Comparison of ENCODE assay signal across 10 cellular contexts in the genomic region with DNA sequence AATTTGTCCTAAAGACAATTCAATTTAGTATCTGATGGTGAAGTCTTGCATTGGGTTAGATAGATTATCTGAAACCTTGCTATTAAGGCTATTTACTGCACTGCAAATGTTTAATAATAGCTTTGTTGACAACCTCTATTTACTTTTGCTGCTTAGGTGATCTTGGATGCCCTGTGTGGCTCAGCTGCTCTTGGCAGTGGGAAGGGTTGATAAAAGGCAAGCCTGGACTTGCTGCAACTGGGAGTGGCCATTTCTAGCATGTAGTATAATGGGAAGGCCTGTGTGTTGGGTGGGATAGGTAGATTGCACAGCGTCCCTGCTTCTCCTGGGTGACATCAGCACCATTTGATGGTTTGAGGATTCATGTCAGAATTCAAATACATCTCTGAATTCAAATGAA.
DNase-seq lines count a peak whose midpoint lies in the region; ATAC-seq and TF ChIP-seq lines count a peak whose summit lies in the region.
"Had no signal": no experiment of that assay in that cellular context is flagged by ENCODE, and none has a peak within 500 bp of the region (broad histone marks: within the 10 kb centered on the region; RNA-seq: fewer than 3 reads in every experiment).

No MANE protein-coding gene starts in this region.

- peak; percentile 88 for DNase-seq in LNCaP clone FGC (ENCODE audit: low read depth)
- DNase-seq in iris pigment epithelial cell (ENCODE audit: low read depth) = peak; percentile 77
- no peak for DNase-seq in activated CD4-positive, CD25-positive, alpha-beta regulatory T cell (lab: John Stamatoyannopoulos, UW)
- DNase-seq in GM10248 (ENCODE audit: extremely low spot score) = no peak
- DNase-seq: activated CD4-positive, alpha-beta T cell treated with anti-CD3 and anti-CD28 coated beads, Interleukin-2, amount 10 ng/mL, durations not matched to agents 24 days and 14 days; effector CD4-positive, alpha-beta T cell had no signal

- H3K4me1 ChIP-seq in BLaER1 treated with 17β-estradiol and CSF1 and Interleukin-3, amounts not matched to agents 10 nM and 100 nM = peaks cover 36 to 97% (median 81%) of the 10 kb centered on the region in 10 experiments

- H4K20me1 ChIP-seq in BLaER1 treated with 17β-estradiol and CSF1 and Interleukin-3, amounts not matched to agents 10 nM and 100 nM = no peaks in the 10 kb centered on the region

- no peak overlapping the region for H3K4me3 ChIP-seq in BLaER1 treated with 17β-estradiol and CSF1 and Interleukin-3, amounts not matched to agents 10 nM and 100 nM
- H3K4me3 ChIP-seq in LNCaP clone FGC (ENCODE audit: low read depth, low read length) = no peak overlapping the region

- H3K9me3 ChIP-seq in BLaER1 treated with 17β-estradiol and CSF1 and Interleukin-3, amounts not matched to agents 10 nM and 100 nM (replicated peaks in 1 of 11) = no peaks in the 10 kb centered on the region

- H3K36me3 ChIP-seq in BLaER1 treated with 17β-estradiol and CSF1 and Interleukin-3, amounts not matched to agents 10 nM and 100 nM = no peaks in the 10 kb centered on the region

- TF ChIP-seq CTCF in LNCaP clone FGC (IDR thresholded peaks at IDR 0.05; ENCODE audit: control insufficient read depth, extremely low read depth, insufficient read depth) (no peak), GM10248 (IDR thresholded peaks at IDR 0.05; ENCODE audit: control extremely low read depth, extremely low read depth, low read depth, missing control alignments) (no peak)

- CTCF ChIA-PET in GM10248 (lab: Yijun Ruan, JAX) = no interaction called here

- POLR2A ChIA-PET in GM10248 (lab: Yijun Ruan, JAX) = no interaction called here

- peak overlapping the region in 9 of 11 experiments; percentile 6 to 92 (median 67); a peak in 16 of 22 replicates for H3K4me2 ChIP-seq in BLaER1 treated with 17β-estradiol and CSF1 and Interleukin-3, amounts not matched to agents 10 nM and 100 nM

- H3K9ac ChIP-seq in BLaER1 treated with 17β-estradiol and CSF1 and Interleukin-3, amounts not matched to agents 10 nM and 100 nM = peak overlapping the region in 7 of 11 experiments; percentile 52 to 93 (median 79); a peak in 8 of 22 replicates

- peak; percentile 46; the same call in 2 of the 3 replicates for ATAC-seq in SK-N-SH treated with all-trans-retinoic acid at 6 μM for 48 hours
- no peak for ATAC-seq in GM19324 (IDR thresholded peaks at IDR 0.05; ENCODE audit: low FRiP score, unreplicated experiment)
- ATAC-seq in GM21390 (IDR thresholded peaks at IDR 0.05; ENCODE audit: unreplicated experiment) = no peak

- peak overlapping the region; percentile 87 to 100 (median 96) for H3K27ac ChIP-seq in BLaER1 treated with 17β-estradiol and CSF1 and Interleukin-3, amounts not matched to agents 10 nM and 100 nM

- H3K27me3 ChIP-seq in BLaER1 treated with 17β-estradiol and CSF1 and Interleukin-3, amounts not matched to agents 10 nM and 100 nM = no peaks in the 10 kb centered on the region

TF ChIP-seq in SK-N-SH treated with all-trans-retinoic acid at 6 μM for 48 hours, 23 proteins besides CTCF, POLR2A, EP300 and RAD21:
- TF ChIP-seq OSR1 (CRISPR knock-in tag; IDR thresholded peaks at IDR 0.05) = no peak
- TF ChIP-seq, protein P1, sequence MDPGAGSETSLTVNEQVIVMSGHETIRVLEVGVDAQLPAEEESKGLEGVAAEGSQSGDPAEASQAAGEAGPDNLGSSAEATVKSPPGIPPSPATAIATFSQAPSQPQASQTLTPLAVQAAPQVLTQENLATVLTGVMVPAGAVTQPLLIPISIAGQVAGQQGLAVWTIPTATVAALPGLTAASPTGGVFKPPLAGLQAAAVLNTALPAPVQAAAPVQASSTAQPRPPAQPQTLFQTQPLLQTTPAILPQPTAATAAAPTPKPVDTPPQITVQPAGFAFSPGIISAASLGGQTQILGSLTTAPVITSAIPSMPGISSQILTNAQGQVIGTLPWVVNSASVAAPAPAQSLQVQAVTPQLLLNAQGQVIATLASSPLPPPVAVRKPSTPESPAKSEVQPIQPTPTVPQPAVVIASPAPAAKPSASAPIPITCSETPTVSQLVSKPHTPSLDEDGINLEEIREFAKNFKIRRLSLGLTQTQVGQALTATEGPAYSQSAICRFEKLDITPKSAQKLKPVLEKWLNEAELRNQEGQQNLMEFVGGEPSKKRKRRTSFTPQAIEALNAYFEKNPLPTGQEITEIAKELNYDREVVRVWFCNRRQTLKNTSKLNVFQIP (CRISPR knock-in tag; IDR thresholded peaks at IDR 0.05; ENCODE audit: borderline replicate concordance, low read depth) = no peak
- TF ChIP-seq ZFP30 (CRISPR knock-in tag; IDR thresholded peaks at IDR 0.05) = no peak
- TF ChIP-seq ZNF70 (CRISPR knock-in tag; IDR thresholded peaks at IDR 0.05) = no peak
- TF ChIP-seq RARB (CRISPR knock-in tag; IDR thresholded peaks at IDR 0.05) = no peak
- TF ChIP-seq ISL1 (CRISPR knock-in tag; IDR thresholded peaks at IDR 0.05) = no peak
- TF ChIP-seq, protein P2, sequence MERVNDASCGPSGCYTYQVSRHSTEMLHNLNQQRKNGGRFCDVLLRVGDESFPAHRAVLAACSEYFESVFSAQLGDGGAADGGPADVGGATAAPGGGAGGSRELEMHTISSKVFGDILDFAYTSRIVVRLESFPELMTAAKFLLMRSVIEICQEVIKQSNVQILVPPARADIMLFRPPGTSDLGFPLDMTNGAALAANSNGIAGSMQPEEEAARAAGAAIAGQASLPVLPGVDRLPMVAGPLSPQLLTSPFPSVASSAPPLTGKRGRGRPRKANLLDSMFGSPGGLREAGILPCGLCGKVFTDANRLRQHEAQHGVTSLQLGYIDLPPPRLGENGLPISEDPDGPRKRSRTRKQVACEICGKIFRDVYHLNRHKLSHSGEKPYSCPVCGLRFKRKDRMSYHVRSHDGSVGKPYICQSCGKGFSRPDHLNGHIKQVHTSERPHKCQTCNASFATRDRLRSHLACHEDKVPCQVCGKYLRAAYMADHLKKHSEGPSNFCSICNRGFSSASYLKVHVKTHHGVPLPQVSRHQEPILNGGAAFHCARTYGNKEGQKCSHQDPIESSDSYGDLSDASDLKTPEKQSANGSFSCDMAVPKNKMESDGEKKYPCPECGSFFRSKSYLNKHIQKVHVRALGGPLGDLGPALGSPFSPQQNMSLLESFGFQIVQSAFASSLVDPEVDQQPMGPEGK (CRISPR knock-in tag; IDR thresholded peaks at IDR 0.05; ENCODE audit: borderline replicate concordance) = no peak
- TF ChIP-seq BACH2 (CRISPR knock-in tag; IDR thresholded peaks at IDR 0.05; ENCODE audit: borderline replicate concordance) = no peak
- no peak for TF ChIP-seq TCF4 (CRISPR knock-in tag; IDR thresholded peaks at IDR 0.05; ENCODE audit: borderline replicate concordance)
- no peak for TF ChIP-seq TOX (CRISPR knock-in tag; IDR thresholded peaks at IDR 0.05; ENCODE audit: borderline replicate concordance)
- no peak for TF ChIP-seq ESRRG (CRISPR knock-in tag; IDR thresholded peaks at IDR 0.05)
- TF ChIP-seq ARNTL (CRISPR knock-in tag; IDR thresholded peaks at IDR 0.05; ENCODE audit: borderline replicate concordance, low read depth) = no peak
- TF ChIP-seq CSDC2 (CRISPR knock-in tag; IDR thresholded peaks at IDR 0.05) = no peak

Comparison
In these comparisons a context has a peak if more than half of its experiments do, and no peak if none do; other contexts are left out.
1. DNase-seq: peak in LNCaP clone FGC (single experiment) and iris pigment epithelial cell (single experiment); none in activated CD4-positive, CD25-positive, alpha-beta regulatory T cell (0 of 4) and GM10248 (single experiment).